ENCODE assay signal across 20 cellular contexts in genomic region chr9:135614821-135615665, GRCh38. TPM values are rescaled to one million over a fixed set of nuclear protein-coding genes. Genes with fewer than 3 reads are reported as not detected.
A peak's percentile ranks its signal among the peaks of the same experiment; 100 is the strongest.
DNase-seq lines count a peak whose midpoint lies in the region; ATAC-seq and TF ChIP-seq lines count a peak whose summit lies in the region.
"Had no signal": no experiment of that assay in that cellular context is flagged by ENCODE, and none has a peak within 500 bp of the region (broad histone marks: within the 10 kb centered on the region; RNA-seq: fewer than 3 reads in every experiment).

No MANE protein-coding gene starts in this region.

- H2BK15ac ChIP-seq in mesenchymal stem cell (ENCODE audit: low read depth, poor library complexity, severe bottlenecking), result no peak overlapping the region

- peak overlapping the region; percentile 8 for H4K91ac ChIP-seq in mesenchymal stem cell (ENCODE audit: low read length)

- H3K4me1 Mint-ChIP-seq in natural killer cell treated with Interleukin-12 subunit alpha and Interleukin-12 subunit beta and Interleukin-15 and Interleukin-18, amount 100 ng/mL, for 72 hours (ENCODE audit: low read depth in 2 of 2), result peaks cover 0 to 2% of the 10 kb centered on the region in 2 donors
- no peaks in the 10 kb centered on the region for H3K4me1 Mint-ChIP-seq in natural killer cell
- H3K4me1 Mint-ChIP-seq in chondrocyte (ENCODE audit: low read depth), result no peaks in the 10 kb centered on the region

- no peak overlapping the region for H3K4me2 ChIP-seq in mesenchymal stem cell (ENCODE audit: low read length, poor library complexity, severe bottlenecking)
- H3K4me2 ChIP-seq: PC-9 had no signal

- no peak overlapping the region for H3K18ac ChIP-seq in mesenchymal stem cell (ENCODE audit: low read depth in 1 of 2, low read length in 2 of 2)

- intact Hi-C loops in natural killer cell (cut with micrococcal nuclease), result no loop called here
- intact Hi-C loops in upper lobe of right lung (cut with DNase I), result no loop called here

- no peak overlapping the region for H3K4me3 ChIP-seq in mesenchymal stem cell (ENCODE audit: insufficient read depth in 1 of 2, low read depth in 1 of 2, low read length in 2 of 2)
- no peak overlapping the region for H3K4me3 ChIP-seq in upper lobe of right lung
- H3K4me3 ChIP-seq: BLaER1 treated with 17β-estradiol and CSF1 and Interleukin-3, amounts not matched to agents 10 nM and 100 nM; GM23248; PC-9; SJSA1 had no signal

- DNase-seq in natural killer cell treated with Interleukin-12 subunit alpha and Interleukin-12 subunit beta and Interleukin-15 and Interleukin-18, amount 100 ng/mL, for 72 hours (ENCODE audit: low spot score), result peak; percentile 58
- DNase-seq in natural killer cell (no peak), chondrocyte (ENCODE audit: low spot score) (peak; percentile 77), mesenchymal stem cell (no peak), upper lobe of right lung (peak; percentile 48), SIG-M5 treated with dmso at 0.1 percent for 504 hours (lab: John Stamatoyannopoulos, UW; ENCODE audit: unreplicated experiment) (no peak)
- DNase-seq: CD8-positive, alpha-beta T cell; GM23248; NCI-H1417; NCI-H187 treated with DMSO at 0.1 percent for 48 hours; NCI-H345; NCI-H524 treated with DMSO at 0.1 percent for 48 hours; PC-9; SW 1271 had no signal

- no peaks in the 10 kb centered on the region for H3K36me3 Mint-ChIP-seq in natural killer cell treated with Interleukin-12 subunit alpha and Interleukin-12 subunit beta and Interleukin-15 and Interleukin-18, amount 100 ng/mL, for 72 hours
- H3K36me3 Mint-ChIP-seq in natural killer cell, result no peaks in the 10 kb centered on the region
- H3K36me3 Mint-ChIP-seq in chondrocyte (ENCODE audit: low read depth), result no peaks in the 10 kb centered on the region
- H3K36me3 Mint-ChIP-seq: CD8-positive, alpha-beta T cell had no signal

- no peak overlapping the region for H3K23ac ChIP-seq in mesenchymal stem cell (ENCODE audit: low read length in 2 of 2)

- no peaks in the 10 kb centered on the region for H3K79me1 ChIP-seq in mesenchymal stem cell (replicated peaks; ENCODE audit: low read length, poor library complexity, severe bottlenecking)

- peaks cover 0 to 10% of the 10 kb centered on the region in 2 donors for H3K27me3 Mint-ChIP-seq in natural killer cell treated with Interleukin-12 subunit alpha and Interleukin-12 subunit beta and Interleukin-15 and Interleukin-18, amount 100 ng/mL, for 72 hours
- H3K27me3 Mint-ChIP-seq in natural killer cell (ENCODE audit: low read depth in 2 of 2) (no peaks in the 10 kb centered on the region), chondrocyte (ENCODE audit: low read depth) (peaks cover 20% of the 10 kb centered on the region)

- no peak overlapping the region for H3K9ac ChIP-seq in mesenchymal stem cell (ENCODE audit: low read length)
- H3K9ac ChIP-seq: BLaER1 treated with 17β-estradiol and CSF1 and Interleukin-3, amounts not matched to agents 10 nM and 100 nM; GM23248 had no signal

- no peaks in the 10 kb centered on the region for H3K9me3 ChIP-seq in mesenchymal stem cell (ENCODE audit: control insufficient read depth, low read length)
- no peaks in the 10 kb centered on the region for H3K9me3 ChIP-seq in upper lobe of right lung
- H3K9me3 ChIP-seq: BLaER1 treated with 17β-estradiol and CSF1 and Interleukin-3, amounts not matched to agents 10 nM and 100 nM; SJSA1 had no signal

- H3K4me1 ChIP-seq in mesenchymal stem cell (ENCODE audit: control insufficient read depth, insufficient read depth, low read depth, low read length) (peaks cover 3% of the 10 kb centered on the region), upper lobe of right lung (no peaks in the 10 kb centered on the region)
- H3K4me1 ChIP-seq: SJSA1 had no signal

- H2BK120ac ChIP-seq in mesenchymal stem cell (ENCODE audit: low read depth, low read length), result no peak overlapping the region

- ATAC-seq in natural killer cell treated with Interleukin-12 subunit alpha and Interleukin-12 subunit beta and Interleukin-15 and Interleukin-18, amount 100 ng/mL, for 72 hours, result no peak
- ATAC-seq in natural killer cell (no peak), upper lobe of right lung (no peak), GM21825 (IDR thresholded peaks at IDR 0.05; ENCODE audit: unreplicated experiment) (no peak), GM21447 (IDR thresholded peaks at IDR 0.05; ENCODE audit: unreplicated experiment) (no peak)
- ATAC-seq: CD8-positive, alpha-beta T cell had no signal

- H3K27me3 ChIP-seq in mesenchymal stem cell (ENCODE audit: control insufficient read depth in 1 of 2, insufficient read depth in 1 of 2, low read length in 2 of 2) (peaks cover 0 to 62% of the 10 kb centered on the region in 2 experiments), upper lobe of right lung (peaks cover 14% of the 10 kb centered on the region)
- H3K27me3 ChIP-seq: BLaER1 treated with 17β-estradiol and CSF1 and Interleukin-3, amounts not matched to agents 10 nM and 100 nM had no signal

- H3K36me3 ChIP-seq in mesenchymal stem cell (ENCODE audit: control insufficient read depth in 1 of 2, insufficient read depth in 2 of 2, low read depth in 1 of 2, low read length in 2 of 2) (no peaks in the 10 kb centered on the region), upper lobe of right lung (no peaks in the 10 kb centered on the region)
- H3K36me3 ChIP-seq: BLaER1 treated with 17β-estradiol and CSF1 and Interleukin-3, amounts not matched to agents 10 nM and 100 nM; SJSA1 had no signal

- H3K27ac Mint-ChIP-seq in natural killer cell treated with Interleukin-12 subunit alpha and Interleukin-12 subunit beta and Interleukin-15 and Interleukin-18, amount 100 ng/mL, for 72 hours, result no peak overlapping the region
- H3K27ac Mint-ChIP-seq in natural killer cell (no peak overlapping the region), chondrocyte (ENCODE audit: unreplicated experiment) (no peak overlapping the region)
- H3K27ac Mint-ChIP-seq: CD8-positive, alpha-beta T cell had no signal

- no peak overlapping the region for H2AK5ac ChIP-seq in mesenchymal stem cell (ENCODE audit: low read length, severe bottlenecking)

- no peak overlapping the region for H2AFZ ChIP-seq in mesenchymal stem cell (ENCODE audit: low read depth, low read length)
- H2AFZ ChIP-seq: GM23248, PC-9 had no signal

- H3K27ac ChIP-seq in mesenchymal stem cell (ENCODE audit: low read length, poor library complexity, severe bottlenecking) (no peak overlapping the region), upper lobe of right lung (no peak overlapping the region)
- H3K27ac ChIP-seq: BLaER1 treated with 17β-estradiol and CSF1 and Interleukin-3, amounts not matched to agents 10 nM and 100 nM; GM23248; PC-9; SJSA1 had no signal

- H2BK5ac ChIP-seq in mesenchymal stem cell (ENCODE audit: low read depth, low read length, poor library complexity, severe bottlenecking), result no peak overlapping the region

- TF ChIP-seq CTCF in natural killer cell (IDR thresholded peaks at IDR 0.05), result no peak
- TF ChIP-seq CTCF in chondrocyte (IDR thresholded peaks at IDR 0.05), result no peak
- no peak for TF ChIP-seq CTCF in upper lobe of right lung (IDR thresholded peaks at IDR 0.05)

- WGBS in mesenchymal stem cell, result 86% methylated on average over 28 of the region's 29 CpGs

- H3K4ac ChIP-seq in mesenchymal stem cell (ENCODE audit: low read depth in 1 of 2, low read length in 2 of 2), result no peak overlapping the region

- no peak overlapping the region for H3K4me3 Mint-ChIP-seq in natural killer cell treated with Interleukin-12 subunit alpha and Interleukin-12 subunit beta and Interleukin-15 and Interleukin-18, amount 100 ng/mL, for 72 hours
- H3K4me3 Mint-ChIP-seq in natural killer cell, result no peak overlapping the region
- no peak overlapping the region for H3K4me3 Mint-ChIP-seq in chondrocyte (ENCODE audit: unreplicated experiment)
- H3K4me3 Mint-ChIP-seq: CD8-positive, alpha-beta T cell had no signal

- no peaks in the 10 kb centered on the region for H3K9me3 Mint-ChIP-seq in natural killer cell treated with Interleukin-12 subunit alpha and Interleukin-12 subunit beta and Interleukin-15 and Interleukin-18, amount 100 ng/mL, for 72 hours
- H3K9me3 Mint-ChIP-seq in natural killer cell (no peaks in the 10 kb centered on the region), chondrocyte (ENCODE audit: low read depth) (no peaks in the 10 kb centered on the region)
- H3K9me3 Mint-ChIP-seq: CD8-positive, alpha-beta T cell had no signal

- H2BK12ac ChIP-seq in mesenchymal stem cell (ENCODE audit: low read length in 2 of 2), result no peak overlapping the region

- no peak overlapping the region for H3K14ac ChIP-seq in mesenchymal stem cell (ENCODE audit: low read length in 2 of 2)

- H4K8ac ChIP-seq in mesenchymal stem cell (ENCODE audit: low read length), result no peak overlapping the region

RNA-seq across cellular contexts. Expression of gene GLT6D1, which starts 24.3 kb away (rescaled TPM):
- not detected for total RNA-seq in natural killer cell treated with Interleukin-12 subunit alpha and Interleukin-12 subunit beta and Interleukin-15 and Interleukin-18, amount 100 ng/mL, for 72 hours
- total RNA-seq in natural killer cell (not detected), chondrocyte (not detected in 3 replicates), upper lobe of right lung (not detected)
- polyA plus RNA-seq in mesenchymal stem cell (2013, experiment 1 of 2), result not detected
- not detected for polyA plus RNA-seq in mesenchymal stem cell (2013, experiment 2 of 2)
- total RNA-seq: CD8-positive, alpha-beta T cell; GM23248; HT-29; M059J; PC-9; SJSA1 had no signal
- polyA plus RNA-seq: GM23248 had no signal

RNA-seq across cellular contexts. Expression of gene LCN9, which starts 48.1 kb away (rescaled TPM):
- total RNA-seq in natural killer cell treated with Interleukin-12 subunit alpha and Interleukin-12 subunit beta and Interleukin-15 and Interleukin-18, amount 100 ng/mL, for 72 hours, result not detected
- total RNA-seq in natural killer cell, result not detected
- 1.8 to 2.0 TPM in 2 of 3 replicates, not detected in the other for total RNA-seq in chondrocyte
- polyA plus RNA-seq in mesenchymal stem cell (2013, experiment 1 of 2), result not detected
- not detected for polyA plus RNA-seq in mesenchymal stem cell (2013, experiment 2 of 2)
- total RNA-seq in upper lobe of right lung, result not detected
- total RNA-seq: CD8-positive, alpha-beta T cell; GM23248; HT-29; M059J; PC-9; SJSA1 had no signal
- polyA plus RNA-seq: GM23248 had no signal

RNA-seq across cellular contexts. Expression of gene PAEP, which starts 53.5 kb away (rescaled TPM):
- not detected for total RNA-seq in natural killer cell treated with Interleukin-12 subunit alpha and Interleukin-12 subunit beta and Interleukin-15 and Interleukin-18, amount 100 ng/mL, for 72 hours
- total RNA-seq in natural killer cell (not detected), chondrocyte (not detected in 3 replicates), upper lobe of right lung (not detected)
- polyA plus RNA-seq in mesenchymal stem cell (2013, experiment 1 of 2), result not detected
- not detected for polyA plus RNA-seq in mesenchymal stem cell (2013, experiment 2 of 2)
- total RNA-seq: CD8-positive, alpha-beta T cell; GM23248; HT-29; M059J; PC-9; SJSA1 had no signal
- polyA plus RNA-seq: GM23248 had no signal

Comparison
In these comparisons a context has a peak if more than half of its experiments do, and no peak if none do; other contexts are left out.
1. DNase-seq: peak in natural killer cell treated with Interleukin-12 subunit alpha and Interleukin-12 subunit beta and Interleukin-15 and Interleukin-18, amount 100 ng/mL, for 72 hours (single experiment), chondrocyte (single experiment) and upper lobe of right lung (single experiment); none in natural killer cell (single experiment), mesenchymal stem cell (single experiment) and SIG-M5 treated with dmso at 0.1 percent for 504 hours (single experiment).